In the genomic region with DNA sequence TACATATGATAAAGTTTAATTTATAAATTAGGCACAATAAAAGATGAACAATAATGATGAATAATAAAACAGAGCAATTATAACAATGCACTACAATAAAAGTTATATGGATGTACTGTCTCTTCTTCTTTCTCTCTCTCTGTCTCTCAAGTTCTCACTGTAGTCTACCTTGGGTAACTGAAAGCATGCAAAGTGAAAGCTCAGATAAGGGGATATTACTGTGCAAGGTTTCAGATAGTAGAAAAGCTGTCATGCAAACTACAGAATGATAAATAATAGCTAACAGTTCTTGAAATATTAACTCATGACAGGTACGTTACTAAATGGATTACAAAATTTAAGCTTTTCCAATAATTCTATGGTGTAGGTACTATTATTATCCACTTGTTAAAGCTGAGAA, we compare ENCODE assay signal across 11 cellular contexts.
DNase-seq lines count a peak whose midpoint lies in the region; ATAC-seq lines count a peak whose summit lies in the region.
"Had no signal": no experiment of that assay in that cellular context is flagged by ENCODE, and none has a peak within 500 bp of the region (broad histone marks: within the 10 kb centered on the region; RNA-seq: fewer than 3 reads in every experiment).

No MANE protein-coding gene starts in this region.

- DNase-seq in C1 segment of cervical spinal cord (lab: John Stamatoyannopoulos, UW) (no peak), H4 (ENCODE audit: low spot score) (no peak), NCI-H1436 (lab: John Stamatoyannopoulos, UW) (no peak), NCI-H82 treated with DMSO at 0.1 percent for 48 hours (lab: John Stamatoyannopoulos, UW; ENCODE audit: unreplicated experiment) (no peak)
- DNase-seq: COR-L47, dorsolateral prefrontal cortex, NCI-H1105 treated with DMSO at 0.1 percent for 48 hours had no signal

- peak; percentile 87 for ATAC-seq in GM18861 (IDR thresholded peaks at IDR 0.05; ENCODE audit: unreplicated experiment)
- peak; percentile 86 for ATAC-seq in GM21390 (IDR thresholded peaks at IDR 0.05; ENCODE audit: unreplicated experiment)
- peak; percentile 42 for ATAC-seq in HG02885 (IDR thresholded peaks at IDR 0.05; ENCODE audit: poor library complexity, unreplicated experiment)
- peak; percentile 92 for ATAC-seq in HG03457 (IDR thresholded peaks at IDR 0.05; ENCODE audit: unreplicated experiment)

Comparison
In these comparisons a context has a peak if more than half of its experiments do, and no peak if none do; other contexts are left out.
1. ATAC-seq: peak in every context shown above with its lines; median percentile 92 in HG03457; 87 in GM18861; 86 in GM21390; 42 in HG02885.